Comparison of ENCODE assay signal across 20 cellular contexts in genomic region chr3:107222927-107223326, GRCh38.
DNase-seq lines count a peak whose midpoint lies in the region; TF ChIP-seq lines count a peak whose summit lies in the region.
"Had no signal": no experiment of that assay in that cellular context is flagged by ENCODE, and none has a peak within 500 bp of the region (broad histone marks: within the 10 kb centered on the region; RNA-seq: fewer than 3 reads in every experiment).

No MANE protein-coding gene starts in this region.

- H3K4me3 ChIP-seq in AG09309 (ENCODE audit: control insufficient read depth, low read depth, low read length) (no peak overlapping the region), cardiac fibroblast (replicated peaks in 1 of 2; ENCODE audit: low read depth in 2 of 2, low read length in 2 of 2) (no peak overlapping the region)
- H3K4me3 ChIP-seq: BLaER1 treated with 17β-estradiol and CSF1 and Interleukin-3, amounts not matched to agents 10 nM and 100 nM; lower lobe of right lung; psoas muscle; SJCRH30 had no signal

- intact Hi-C loops in activated naive CD4-positive, alpha-beta T cell treated with anti-CD3 and anti-CD28 coated beads for 36 hours (cut with micrococcal nuclease) = no loop called here

- TF ChIP-seq CTCF in AG09309 (IDR thresholded peaks at IDR 0.05; ENCODE audit: control insufficient read depth, insufficient read depth, low read depth, low read length, missing control alignments) (no peak), cardiac fibroblast (IDR thresholded peaks at IDR 0.05; ENCODE audit: low read depth, low read length) (no peak)

- no peaks in the 10 kb centered on the region for H3K36me3 Mint-ChIP-seq in activated naive CD4-positive, alpha-beta T cell treated with anti-CD3 and anti-CD28 coated beads for 36 hours (ENCODE audit: low read depth)
- H3K36me3 Mint-ChIP-seq: natural killer cell treated with Interleukin-12 subunit alpha and Interleukin-12 subunit beta and Interleukin-15 and Interleukin-18, amount 100 ng/mL, for 72 hours had no signal

- H3K27ac Mint-ChIP-seq in activated naive CD4-positive, alpha-beta T cell treated with anti-CD3 and anti-CD28 coated beads for 36 hours = no peak overlapping the region
- H3K27ac Mint-ChIP-seq: natural killer cell treated with Interleukin-12 subunit alpha and Interleukin-12 subunit beta and Interleukin-15 and Interleukin-18, amount 100 ng/mL, for 72 hours; stimulated activated naive CD8-positive, alpha-beta T cell treated with anti-CD3 and anti-CD28 coated beads, Interleukin-15, Interleukin-2, amounts not matched to agents 100 ng/mL and 50 ng/mL, for 24 hours had no signal

- CTCF ChIA-PET in activated naive CD4-positive, alpha-beta T cell treated with anti-CD3 and anti-CD28 coated beads for 36 hours (lab: Charles Lee) = interaction anchor here (0.6 to 1.3 kb wide), 3 partner anchors 13 to 95 kb away, joined by 3 to 9 read pairs (median 3); no protein-coding TSS in a partner anchor

- H3K4me3 Mint-ChIP-seq in activated naive CD4-positive, alpha-beta T cell treated with anti-CD3 and anti-CD28 coated beads for 36 hours = no peak overlapping the region
- H3K4me3 Mint-ChIP-seq: activated T-cell treated with anti-CD3 and anti-CD28 coated beads, Interleukin-2, amount 50 U/mL, for 4 hours; natural killer cell treated with Interleukin-12 subunit alpha and Interleukin-12 subunit beta and Interleukin-15 and Interleukin-18, amount 100 ng/mL, for 72 hours; stimulated activated naive CD8-positive, alpha-beta T cell treated with anti-CD3 and anti-CD28 coated beads, Interleukin-15, Interleukin-2, amounts not matched to agents 100 ng/mL and 50 ng/mL, for 24 hours had no signal

- H3K27me3 Mint-ChIP-seq in activated naive CD4-positive, alpha-beta T cell treated with anti-CD3 and anti-CD28 coated beads for 36 hours (ENCODE audit: low read depth) = peaks cover 2% of the 10 kb centered on the region

- no peaks in the 10 kb centered on the region for H3K9me3 Mint-ChIP-seq in activated naive CD4-positive, alpha-beta T cell treated with anti-CD3 and anti-CD28 coated beads for 36 hours
- H3K9me3 Mint-ChIP-seq: activated T-cell treated with anti-CD3 and anti-CD28 coated beads, Interleukin-2, amount 50 U/mL, for 4 hours; natural killer cell treated with Interleukin-12 subunit alpha and Interleukin-12 subunit beta and Interleukin-15 and Interleukin-18, amount 100 ng/mL, for 72 hours; stimulated activated naive CD8-positive, alpha-beta T cell treated with anti-CD3 and anti-CD28 coated beads, Interleukin-15, Interleukin-2, amounts not matched to agents 100 ng/mL and 50 ng/mL, for 24 hours had no signal

- DNase-seq in AG09309 (ENCODE audit: low read depth) (peak; percentile 73), HS-27A (ENCODE audit: low read depth) (peak; percentile 85), cardiac fibroblast (ENCODE audit: low read depth in 2 of 2) (peak; percentile 83 to 92), kidney glomerular epithelial cell (lab: John Stamatoyannopoulos, UW) (peak; percentile 3), anterior cingulate cortex (lab: John Stamatoyannopoulos, UW) (no peak), T-helper 2 cell (no peak), hippocampal formation (lab: John Stamatoyannopoulos, UW) (no peak)
- no peak for DNase-seq in activated naive CD4-positive, alpha-beta T cell treated with anti-CD3 and anti-CD28 coated beads for 36 hours
- DNase-seq: activated CD4-positive, alpha-beta T cell treated with anti-CD3 and anti-CD28 coated beads, Interleukin-2, amount 50 U/mL, for 1 hour; activated T-cell treated with anti-CD3 and anti-CD28 coated beads, Interleukin-2, amount 50 U/mL, for 4 hours; Kasumi-1; lower lobe of right lung; NCI-H1694; NCI-H446 treated with DMSO at 0.1 percent for 48 hours; psoas muscle; SJCRH30; stimulated activated CD4-positive, alpha-beta T cell treated with anti-CD3 and anti-CD28 coated beads, Interleukin-15, amount 100 ng/mL, for 24 hours had no signal

- H3K4me1 Mint-ChIP-seq in activated naive CD4-positive, alpha-beta T cell treated with anti-CD3 and anti-CD28 coated beads for 36 hours (ENCODE audit: low read depth) = no peaks in the 10 kb centered on the region

Comparison
In these comparisons a context has a peak if more than half of its experiments do, and no peak if none do; other contexts are left out.
1. DNase-seq: peak in AG09309 (single experiment), HS-27A (single experiment), cardiac fibroblast (2 of 2) and kidney glomerular epithelial cell (single experiment); none in activated naive CD4-positive, alpha-beta T cell treated with anti-CD3 and anti-CD28 coated beads for 36 hours (single experiment), anterior cingulate cortex (0 of 58), T-helper 2 cell (0 of 5) and hippocampal formation (0 of 2).